In genomic region chr5:179779826-179780225, GRCh38 we compare ENCODE assay signal across 18 cellular contexts. TPM values are rescaled to one million over a fixed set of nuclear protein-coding genes. Genes with fewer than 3 reads are reported as not detected.
"Had no signal": no experiment of that assay in that cellular context is flagged by ENCODE, and none has a peak within 500 bp of the region (broad histone marks: within the 10 kb centered on the region; RNA-seq: fewer than 3 reads in every experiment).

No MANE protein-coding gene starts in this region.

- H3K4me3 ChIP-seq: MG63, PC-9, SJCRH30 had no signal

- H3K27me3 Mint-ChIP-seq: activated CD4-positive, alpha-beta T cell treated with anti-CD3 and anti-CD28 coated beads for 36 hours; activated naive CD4-positive, alpha-beta T cell treated with anti-CD3 and anti-CD28 coated beads, Interleukin-2, amount 50 U/mL, for 24 hours had no signal

- H3K27me3 ChIP-seq: MG63, SJCRH30 had no signal

- H3K9me3 Mint-ChIP-seq: activated naive CD4-positive, alpha-beta T cell treated with anti-CD3 and anti-CD28 coated beads, Interleukin-2, amount 50 U/mL, for 24 hours had no signal

- H3K4me3 Mint-ChIP-seq: activated CD4-positive, alpha-beta T cell treated with anti-CD3 and anti-CD28 coated beads for 36 hours; activated CD8-positive, alpha-beta T cell treated with anti-CD3 and anti-CD28 coated beads, Interleukin-2, amount 10 ng/mL, durations not matched to agents 7 days and 5 days; activated naive CD4-positive, alpha-beta T cell treated with anti-CD3 and anti-CD28 coated beads, Interleukin-2, amount 50 U/mL, for 24 hours had no signal

- DNase-seq: activated CD4-positive, alpha-beta T cell treated with anti-CD3 and anti-CD28 coated beads for 36 hours; activated CD4-positive, alpha-beta T cell treated with anti-CD3 and anti-CD28 coated beads, Interleukin-2, amount 50 U/mL, for 4 hours; activated CD8-positive, alpha-beta memory T cell treated with anti-CD3 and anti-CD28 coated beads, Interleukin-2, amount 50 U/mL, for 48 hours; activated CD8-positive, alpha-beta T cell treated with anti-CD3 and anti-CD28 coated beads, Interleukin-2, amount 10 ng/mL, durations not matched to agents 7 days and 5 days; activated T-cell treated with anti-CD3 and anti-CD28 coated beads, Interleukin-2, amount 50 U/mL, for 1 hour; MG63; NCI-H1105; NCI-H1436; NCI-H1694 treated with DMSO at 0.1 percent for 48 hours; NCI-H2029 treated with DMSO at 0.1 percent for 48 hours; NCI-H524; PC-9; SJCRH30; SK-N-SH; T-helper 1 cell; WERI-Rb-1 had no signal

- H3K4me1 Mint-ChIP-seq: activated CD4-positive, alpha-beta T cell treated with anti-CD3 and anti-CD28 coated beads for 36 hours; activated naive CD4-positive, alpha-beta T cell treated with anti-CD3 and anti-CD28 coated beads, Interleukin-2, amount 50 U/mL, for 24 hours had no signal

- ATAC-seq: activated CD4-positive, alpha-beta T cell treated with anti-CD3 and anti-CD28 coated beads for 36 hours; activated CD8-positive, alpha-beta T cell treated with anti-CD3 and anti-CD28 coated beads, Interleukin-2, amount 10 ng/mL, durations not matched to agents 7 days and 5 days; Right ventricle myocardium inferior had no signal

- H3K27ac ChIP-seq: PC-9, SJCRH30, WERI-Rb-1 had no signal

- H3K27ac Mint-ChIP-seq: activated CD4-positive, alpha-beta T cell treated with anti-CD3 and anti-CD28 coated beads for 36 hours; activated CD8-positive, alpha-beta T cell treated with anti-CD3 and anti-CD28 coated beads, Interleukin-2, amount 10 ng/mL, durations not matched to agents 7 days and 5 days; activated naive CD4-positive, alpha-beta T cell treated with anti-CD3 and anti-CD28 coated beads, Interleukin-2, amount 50 U/mL, for 24 hours had no signal

RNA-seq across cellular contexts. Expression of gene LTC4S, which starts 14.0 kb away (rescaled TPM):
- total RNA-seq: SJCRH30 had no signal
